In genomic region chrX:77446840-77447239, GRCh38 we compare ENCODE assay signal across 11 cellular contexts. TPM values are rescaled to one million over a fixed set of nuclear protein-coding genes. Genes with fewer than 3 reads are reported as not detected.
DNase-seq lines count a peak whose midpoint lies in the region; ATAC-seq and TF ChIP-seq lines count a peak whose summit lies in the region.
"Had no signal": no experiment of that assay in that cellular context is flagged by ENCODE, and none has a peak within 500 bp of the region (broad histone marks: within the 10 kb centered on the region; RNA-seq: fewer than 3 reads in every experiment).

No MANE protein-coding gene starts in this region.

- H3K4me1 ChIP-seq in mesodermal cell (ENCODE audit: control insufficient read depth, insufficient read depth, low read length, poor library complexity, severe bottlenecking): peaks cover 7% of the 10 kb centered on the region
- H3K4me1 ChIP-seq in upper lobe of left lung: peaks cover 3 to 13% (median 7%) of the 10 kb centered on the region in 4 donors

- no peak for TF ChIP-seq EP300 in upper lobe of left lung (IDR thresholded peaks at IDR 0.05)

- H3K27ac Mint-ChIP-seq in activated naive CD4-positive, alpha-beta T cell treated with anti-CD3 and anti-CD28 coated beads for 36 hours: no peak overlapping the region

- H3K36me3 Mint-ChIP-seq in activated naive CD4-positive, alpha-beta T cell treated with anti-CD3 and anti-CD28 coated beads for 36 hours (ENCODE audit: low read depth): no peaks in the 10 kb centered on the region

- intact Hi-C loops in activated naive CD4-positive, alpha-beta T cell treated with anti-CD3 and anti-CD28 coated beads for 36 hours (cut with micrococcal nuclease): loop anchor here (2.0 to 10.0 kb wide), 4 partner anchors 148 to 578 kb away; partner anchors contain the start of genes ATRX and MAGT1

- H3K4me1 Mint-ChIP-seq in activated naive CD4-positive, alpha-beta T cell treated with anti-CD3 and anti-CD28 coated beads for 36 hours (ENCODE audit: low read depth): peaks cover 3% of the 10 kb centered on the region

- 0% methylated on average over 1 of the region's 16 CpGs for WGBS in mesodermal cell (ENCODE audit: insufficient coverage in 2 of 2), 2 experiments
- 32 to 50% methylated on average over 2 to 16 of the region's 16 CpGs for WGBS in upper lobe of left lung, 2 donors

- H3K27me3 Mint-ChIP-seq in activated naive CD4-positive, alpha-beta T cell treated with anti-CD3 and anti-CD28 coated beads for 36 hours (ENCODE audit: low read depth): peaks cover 14% of the 10 kb centered on the region

- no peak for TF ChIP-seq POLR2A in upper lobe of left lung (IDR thresholded peaks at IDR 0.05)

- no peak for TF ChIP-seq CTCF in upper lobe of left lung (IDR thresholded peaks at IDR 0.05)

- H3K9me3 Mint-ChIP-seq in activated naive CD4-positive, alpha-beta T cell treated with anti-CD3 and anti-CD28 coated beads for 36 hours: no peaks in the 10 kb centered on the region

- H3K36me3 ChIP-seq in mesodermal cell (ENCODE audit: control insufficient read depth, insufficient read depth, low read length) (no peaks in the 10 kb centered on the region), upper lobe of left lung (no peaks in the 10 kb centered on the region)

- ATAC-seq in upper lobe of left lung (ENCODE audit: low FRiP score in 2 of 2): peak in 1 of 2 donors; percentile 55
- ATAC-seq in GM18868 (IDR thresholded peaks at IDR 0.05; ENCODE audit: unreplicated experiment): no peak
- ATAC-seq: HCT116 had no signal

- H3K27ac ChIP-seq in mesodermal cell (ENCODE audit: low read depth, low read length, severe bottlenecking) (no peak overlapping the region), upper lobe of left lung (no peak overlapping the region)

- no peaks in the 10 kb centered on the region for H3K27me3 ChIP-seq in upper lobe of left lung

- H3K9me3 ChIP-seq in mesodermal cell (ENCODE audit: control insufficient read depth, low read length) (no peaks in the 10 kb centered on the region), upper lobe of left lung (no peaks in the 10 kb centered on the region)

- H3K4me3 Mint-ChIP-seq in activated naive CD4-positive, alpha-beta T cell treated with anti-CD3 and anti-CD28 coated beads for 36 hours: peak overlapping the region; percentile 72

- CTCF ChIA-PET in activated naive CD4-positive, alpha-beta T cell treated with anti-CD3 and anti-CD28 coated beads for 36 hours (lab: Charles Lee): interaction anchor here (0.7 kb wide), 1 partner anchor 61 kb away, joined by 3 read pairs; no protein-coding TSS in a partner anchor

- H3K4me3 ChIP-seq in mesodermal cell (ENCODE audit: extremely low read depth, insufficient read depth, low read length, poor library complexity, severe bottlenecking) (peak overlapping the region; percentile 16), upper lobe of left lung (peak overlapping the region in 3 of 4 donors; percentile 29 to 45 (median 38))

- DNase-seq in activated naive CD4-positive, alpha-beta T cell treated with anti-CD3 and anti-CD28 coated beads for 36 hours: peak; percentile 5
- no peak for DNase-seq in activated naive CD4-positive, alpha-beta T cell treated with anti-CD3 and anti-CD28 coated beads, Interleukin-2, amount 50 U/mL, for 16 hours
- DNase-seq in dermis blood vessel endothelial cell (peak; percentile 44), upper lobe of left lung (peak in 1 of 2 donors; percentile 47), H4 (ENCODE audit: low spot score) (no peak), dedifferentiated amniotic fluid mesenchymal stem cell (ENCODE audit: extremely low spot score) (no peak)
- DNase-seq: activated CD4-positive, CD25-positive, alpha-beta regulatory T cell; NCI-H1694 treated with DMSO at 0.1 percent for 48 hours had no signal

RNA-seq across cellular contexts. Expression of gene FGF16, which starts 0.3 kb away (rescaled TPM):
- under 1 TPM in 1 of 2 experiments, not detected in 1; 0.12 TPM for total RNA-seq in activated naive CD4-positive, alpha-beta T cell treated with anti-CD3 and anti-CD28 coated beads for 36 hours
- total RNA-seq in dermis blood vessel endothelial cell (0.88 and 2.6 TPM in 2 replicates), upper lobe of left lung (under 1 TPM in 1 of 6 donors, not detected in 5; 0.20 TPM)
- not detected for polyA plus RNA-seq in mesodermal cell (2013, experiment 1 of 2)
- not detected for polyA plus RNA-seq in mesodermal cell (2013, experiment 2 of 2)
- total RNA-seq in H4 (2014; rRNA removed; shearing (Covaris generic)): not detected in 2 replicates

Comparison
In these comparisons a context has a peak if more than half of its experiments do, and no peak if none do; other contexts are left out.
1. DNase-seq: peak in activated naive CD4-positive, alpha-beta T cell treated with anti-CD3 and anti-CD28 coated beads for 36 hours (single experiment) and dermis blood vessel endothelial cell (single experiment); none in activated naive CD4-positive, alpha-beta T cell treated with anti-CD3 and anti-CD28 coated beads, Interleukin-2, amount 50 U/mL, for 16 hours (single experiment), H4 (single experiment) and dedifferentiated amniotic fluid mesenchymal stem cell (single experiment).